ENCODE assay signal across 10 cellular contexts in genomic region chr5:151298063-151298462, GRCh38. TPM values are rescaled to one million over a fixed set of nuclear protein-coding genes. Genes with fewer than 3 reads are reported as not detected.
DNase-seq lines count a peak whose midpoint lies in the region; ATAC-seq and TF ChIP-seq lines count a peak whose summit lies in the region.
"Had no signal": no experiment of that assay in that cellular context is flagged by ENCODE, and none has a peak within 500 bp of the region (broad histone marks: within the 10 kb centered on the region; RNA-seq: fewer than 3 reads in every experiment).

No MANE protein-coding gene starts in this region.

- peak; percentile 86 for ATAC-seq in HG03280 (IDR thresholded peaks at IDR 0.05; ENCODE audit: unreplicated experiment)
- peak; percentile 66 for ATAC-seq in left colon
- no peak for ATAC-seq in HG02763 (IDR thresholded peaks at IDR 0.05; ENCODE audit: unreplicated experiment)
- no peak for ATAC-seq in HG03175 (IDR thresholded peaks at IDR 0.05; ENCODE audit: unreplicated experiment)
- ATAC-seq in activated CD8-positive, alpha-beta T cell treated with anti-CD3 and anti-CD28 coated beads, Interleukin-2, amount 10 ng/mL, durations not matched to agents 7 days and 5 days: no peak

- H3K9me3 Mint-ChIP-seq in activated CD8-positive, alpha-beta T cell treated with anti-CD3 and anti-CD28 coated beads, Interleukin-2, amount 10 ng/mL, durations not matched to agents 7 days and 5 days (ENCODE audit: insufficient read depth): no peaks in the 10 kb centered on the region

- peaks cover 21% of the 10 kb centered on the region for H3K27me3 Mint-ChIP-seq in activated CD8-positive, alpha-beta T cell treated with anti-CD3 and anti-CD28 coated beads, Interleukin-2, amount 10 ng/mL, durations not matched to agents 7 days and 5 days (ENCODE audit: low read depth)

- no peak overlapping the region for H3K27ac Mint-ChIP-seq in activated CD8-positive, alpha-beta T cell treated with anti-CD3 and anti-CD28 coated beads, Interleukin-2, amount 10 ng/mL, durations not matched to agents 7 days and 5 days

- TF ChIP-seq CTCF in WERI-Rb-1 (IDR thresholded peaks at IDR 0.05; ENCODE audit: low read depth, low read length): peak; percentile 75

- H3K27ac ChIP-seq in WERI-Rb-1: no peak overlapping the region
- H3K27ac ChIP-seq: SJSA1 had no signal

- intact Hi-C loops in left colon (cut with DNase I, micrococcal nuclease): no loop called here

- no peaks in the 10 kb centered on the region for H3K9me3 ChIP-seq in WERI-Rb-1 (ENCODE audit: severe bottlenecking)
- H3K9me3 ChIP-seq: SJSA1 had no signal

- POLR2A ChIA-PET in activated CD8-positive, alpha-beta T cell treated with anti-CD3 and anti-CD28 coated beads, Interleukin-2, amount 10 ng/mL, durations not matched to agents 7 days and 5 days (lab: Charles Lee): no interaction called here

- DNase-seq in EL (peak; percentile 74), WERI-Rb-1 (peak; percentile 63), left colon (peak in 1 of 2 donors; percentile 9), NCI-H226 (no peak)
- DNase-seq in activated CD8-positive, alpha-beta T cell treated with anti-CD3 and anti-CD28 coated beads, Interleukin-2, amount 10 ng/mL, durations not matched to agents 7 days and 5 days: no peak

- H3K4me3 Mint-ChIP-seq in activated CD8-positive, alpha-beta T cell treated with anti-CD3 and anti-CD28 coated beads, Interleukin-2, amount 10 ng/mL, durations not matched to agents 7 days and 5 days: no peak overlapping the region

- H3K4me3 ChIP-seq in WERI-Rb-1 (ENCODE audit: low read depth, low read length): no peak overlapping the region
- H3K4me3 ChIP-seq: SJSA1 had no signal

- H3K36me3 ChIP-seq in WERI-Rb-1: no peaks in the 10 kb centered on the region
- H3K36me3 ChIP-seq: SJSA1 had no signal

- CTCF ChIA-PET in activated CD8-positive, alpha-beta T cell treated with anti-CD3 and anti-CD28 coated beads, Interleukin-2, amount 10 ng/mL, durations not matched to agents 7 days and 5 days (lab: Charles Lee): no interaction called here

- no peaks in the 10 kb centered on the region for H3K36me3 Mint-ChIP-seq in activated CD8-positive, alpha-beta T cell treated with anti-CD3 and anti-CD28 coated beads, Interleukin-2, amount 10 ng/mL, durations not matched to agents 7 days and 5 days (ENCODE audit: low read depth)

- no peaks in the 10 kb centered on the region for H3K4me1 Mint-ChIP-seq in activated CD8-positive, alpha-beta T cell treated with anti-CD3 and anti-CD28 coated beads, Interleukin-2, amount 10 ng/mL, durations not matched to agents 7 days and 5 days (ENCODE audit: low read depth)

- peaks cover 9% of the 10 kb centered on the region for H3K27me3 ChIP-seq in WERI-Rb-1 (ENCODE audit: insufficient read depth, low read depth, severe bottlenecking)
- H3K27me3 ChIP-seq: SJSA1 had no signal

RNA-seq across cellular contexts. Expression of gene SLC36A3, which starts 5.5 kb away (rescaled TPM):
- not detected for total RNA-seq in left colon
- not detected for total RNA-seq in activated CD8-positive, alpha-beta T cell treated with anti-CD3 and anti-CD28 coated beads, Interleukin-2, amount 10 ng/mL, durations not matched to agents 7 days and 5 days
- total RNA-seq: kidney epithelial cell, SJSA1 had no signal

RNA-seq across cellular contexts. Expression of gene GM2A, which starts 45.1 kb away (rescaled TPM):
- 10 to 100 TPM; 19.0 to 28.1 TPM for total RNA-seq in left colon
- total RNA-seq in activated CD8-positive, alpha-beta T cell treated with anti-CD3 and anti-CD28 coated beads, Interleukin-2, amount 10 ng/mL, durations not matched to agents 7 days and 5 days: 10 to 100 TPM; 19.5 to 19.6 TPM

RNA-seq across cellular contexts. Expression of gene SLC36A2, which starts 49.3 kb away (rescaled TPM):
- total RNA-seq in left colon: not detected
- total RNA-seq in activated CD8-positive, alpha-beta T cell treated with anti-CD3 and anti-CD28 coated beads, Interleukin-2, amount 10 ng/mL, durations not matched to agents 7 days and 5 days: not detected
- total RNA-seq: kidney epithelial cell, SJSA1 had no signal

Comparison
In these comparisons a context has a peak if more than half of its experiments do, and no peak if none do; other contexts are left out.
1. DNase-seq: peak in EL (single experiment) and WERI-Rb-1 (single experiment); none in NCI-H226 (single experiment) and activated CD8-positive, alpha-beta T cell treated with anti-CD3 and anti-CD28 coated beads, Interleukin-2, amount 10 ng/mL, durations not matched to agents 7 days and 5 days (single experiment).
2. ATAC-seq: peak in HG03280 (single experiment) and left colon (single experiment); none in HG02763 (single experiment), HG03175 (single experiment) and activated CD8-positive, alpha-beta T cell treated with anti-CD3 and anti-CD28 coated beads, Interleukin-2, amount 10 ng/mL, durations not matched to agents 7 days and 5 days (single experiment).